14 cellular contexts compared by ENCODE assay signal in the genomic region with DNA sequence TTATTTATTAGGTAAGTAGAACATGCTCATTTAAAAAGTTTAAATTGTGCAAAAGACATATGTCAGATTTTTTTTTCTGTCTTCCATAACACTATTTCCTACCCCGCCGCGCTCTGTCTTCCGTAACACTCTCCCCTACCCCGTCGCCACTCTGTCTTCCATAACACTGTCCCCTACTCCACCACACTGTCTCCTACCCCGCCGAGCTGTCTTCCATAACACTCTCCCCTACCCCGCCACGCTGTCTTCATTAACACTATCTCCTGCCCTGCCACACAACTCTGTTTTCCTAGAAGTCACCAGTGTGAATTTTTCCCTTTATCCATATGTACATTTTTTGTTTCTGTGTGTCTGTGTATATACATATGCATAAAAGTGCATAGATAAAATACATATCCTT. TPM values are rescaled to one million over a fixed set of nuclear protein-coding genes. Genes with fewer than 3 reads are reported as not detected.
DNase-seq lines count a peak whose midpoint lies in the region; ATAC-seq, FAIRE-seq and TF ChIP-seq lines count a peak whose summit lies in the region.
"Had no signal": no experiment of that assay in that cellular context is flagged by ENCODE, and none has a peak within 500 bp of the region (broad histone marks: within the 10 kb centered on the region; RNA-seq: fewer than 3 reads in every experiment).

No MANE protein-coding gene starts in this region.

- POLR2A ChIA-PET in K562 (lab: Yijun Ruan, JAX), result no interaction called here

- DNase-seq in HFF-Myc (ENCODE audit: extremely low read depth, low read depth) (no peak), K562 (ENCODE audit: extremely low read depth in 1 of 4, low spot score in 3 of 4) (peak; percentile 13 to 49 (median 24)), lung (ENCODE audit: low spot score) (no peak), NCI-H1105 treated with DMSO at 0.1 percent for 48 hours (lab: John Stamatoyannopoulos, UW) (no peak), 8988T (no peak)
- DNase-seq: effector memory CD8-positive, alpha-beta T cell; left colon; NCI-H187 treated with DMSO at 0.1 percent for 48 hours; stimulated activated naive CD4-positive, alpha-beta T cell had no signal

- peaks cover 51% of the 10 kb centered on the region for H3K36me3 ChIP-seq in BLaER1
- peaks cover 68% of the 10 kb centered on the region for H3K36me3 ChIP-seq in K562 (ENCODE audit: control insufficient read depth, insufficient read depth, low read length)
- peaks cover 2 to 7% of the 10 kb centered on the region in 2 donors for H3K36me3 ChIP-seq in lung (ENCODE audit: control insufficient read depth in 2 of 2, insufficient read depth in 2 of 2, low read length in 2 of 2)

- H3K9ac ChIP-seq in BLaER1 (no peak overlapping the region), K562 (ENCODE audit: insufficient read depth in 1 of 2, low read depth in 2 of 2, low read length in 2 of 2) (peak overlapping the region; percentile 74 to 87)
- H3K9ac ChIP-seq: GM23248 had no signal

- TF ChIP-seq CTCF in HFF-Myc (IDR thresholded peaks at IDR 0.05; ENCODE audit: low read depth, low read length, missing control alignments) (no peak), K562 (IDR thresholded peaks at IDR 0.05 in 2 of 3, conservative IDR thresholded peaks at IDR 0.05 in 1 of 3; ENCODE audit: insufficient read depth in 2 of 3, low read depth in 1 of 3, low read length in 3 of 3) (no peak), lung (IDR thresholded peaks at IDR 0.05; ENCODE audit: control extremely low read depth, extremely low read depth) (no peak)

- H3K9me3 ChIP-seq in BLaER1 (no peaks in the 10 kb centered on the region), K562 (replicated peaks; ENCODE audit: control insufficient read depth, insufficient read depth, low read depth, low read length) (no peaks in the 10 kb centered on the region), lung (ENCODE audit: control insufficient read depth in 2 of 2, insufficient read depth in 1 of 2, low read length in 1 of 2) (peaks cover 0 to 1% of the 10 kb centered on the region in 2 donors)

- BruUV-seq in K562 (replicated peaks; lab: Mats Ljungman, UMichigan), result no TSS peak

- no peak for TF ChIP-seq EP300 in K562 (IDR thresholded peaks at IDR 0.05; ENCODE audit: low read length)

- no peak for TF ChIP-seq POLR2A in K562 (conservative IDR thresholded peaks at IDR 0.05)

- H4K20me1 ChIP-seq in BLaER1 (peaks cover 82% of the 10 kb centered on the region), K562 (replicated peaks; ENCODE audit: control insufficient read depth, insufficient read depth, low read length) (peaks cover 57% of the 10 kb centered on the region)

- H3K9me1 ChIP-seq in K562 (ENCODE audit: control insufficient read depth, insufficient read depth, low read length), result peaks cover 4% of the 10 kb centered on the region

- no peak overlapping the region for H3K4me3 ChIP-seq in BLaER1
- peak overlapping the region; percentile 65 for H3K4me3 ChIP-seq in HFF-Myc (replicated peaks; ENCODE audit: low read depth, low read length)
- H3K4me3 ChIP-seq in K562, result peak overlapping the region; percentile 84
- peak overlapping the region; percentile 49 for H3K4me3 ChIP-seq in lung
- H3K4me3 ChIP-seq: GM23248, skin epidermis had no signal

- H3K79me2 ChIP-seq in K562 (ENCODE audit: control insufficient read depth, insufficient read depth, low read length), result peaks cover 97% of the 10 kb centered on the region

- H3K4me1 ChIP-seq in BLaER1, result peaks cover 46% of the 10 kb centered on the region
- peaks cover 9 to 10% of the 10 kb centered on the region in 2 experiments; a peak in 4 of 5 replicates for H3K4me1 ChIP-seq in K562 (replicated peaks in 1 of 2; ENCODE audit: control insufficient read depth in 2 of 2, insufficient read depth in 2 of 2, low read length in 2 of 2)
- peaks cover 3 to 11% of the 10 kb centered on the region in 2 donors for H3K4me1 ChIP-seq in lung (ENCODE audit: control insufficient read depth in 2 of 2, insufficient read depth in 2 of 2, low read length in 2 of 2)

- no peak overlapping the region for H2AFZ ChIP-seq in K562 (ENCODE audit: low read depth, low read length)
- H2AFZ ChIP-seq: GM23248 had no signal

- WGBS in K562 (ENCODE audit: insufficient coverage, low coverage, missing lambda C conversion rate), result 2% methylated on average over 10 of the region's 10 CpGs
- WGBS in lung, 2 donors, result 77 to 91% methylated on average over 10 of the region's 10 CpGs

- no peak overlapping the region for H3K27ac ChIP-seq in BLaER1
- H3K27ac ChIP-seq in K562 (ENCODE audit: extremely low read depth, low read depth, low read length), result peak overlapping the region; percentile 31; the same call in 1 of the 3 replicates
- no peak overlapping the region for H3K27ac ChIP-seq in lung (ENCODE audit: low read depth in 1 of 2, low read length in 1 of 2)
- H3K27ac ChIP-seq: GM23248, skin epidermis had no signal

- in situ Hi-C loops in K562 (cut with MboI), result no loop called here

- peak; percentile 37 for ATAC-seq in K562
- ATAC-seq in lung (ENCODE audit: insufficient read depth, low FRiP score), result no peak
- no peak for ATAC-seq in HG03097 (IDR thresholded peaks at IDR 0.05; ENCODE audit: low FRiP score, unreplicated experiment)
- ATAC-seq in HG03432 (IDR thresholded peaks at IDR 0.05; ENCODE audit: unreplicated experiment), result no peak
- ATAC-seq: effector memory CD8-positive, alpha-beta T cell; left colon had no signal

- CTCF ChIA-PET in K562 (lab: Yijun Ruan, JAX; ENCODE audit: low intra/inter-chr PET ratio), result no interaction called here

- TF ChIP-seq RAD21 in K562 (CRISPR knock-in tag; conservative IDR thresholded peaks at IDR 0.05 in 1 of 2, IDR thresholded peaks at IDR 0.05 in 1 of 2), result no peak

- H3K27me3 ChIP-seq in BLaER1 (no peaks in the 10 kb centered on the region), K562 (ENCODE audit: control insufficient read depth in 2 of 2, insufficient read depth in 2 of 2, low read length in 2 of 2) (no peaks in the 10 kb centered on the region), lung (ENCODE audit: control insufficient read depth, insufficient read depth) (no peaks in the 10 kb centered on the region)

- intact Hi-C loops in K562 (cut with micrococcal nuclease), result no loop called here

- FAIRE-seq in K562 (lab: Jason Lieb, UNC), result peak; percentile 35

- H3K4me2 ChIP-seq in BLaER1 (peak overlapping the region; percentile 97; the same call in 1 of the 2 replicates), K562 (ENCODE audit: insufficient read depth, low read length) (peak overlapping the region; percentile 99)

TF ChIP-seq in K562, 482 proteins besides CTCF, POLR2A, EP300 and RAD21 (continues in another document):
- TF ChIP-seq NFIX (CRISPR knock-in tag; IDR thresholded peaks at IDR 0.05; ENCODE audit: low read depth) (no peak), E2F3 (CRISPR knock-in tag; IDR thresholded peaks at IDR 0.05) (no peak), ERF (CRISPR knock-in tag; IDR thresholded peaks at IDR 0.05) (no peak)

RNA-seq across cellular contexts. Expression of a gene that starts 4.4 kb away (rescaled TPM):
- 111 and 411 TPM in 2 replicates for total RNA-seq in K562 (2011; cell fraction: chromatin; rRNA removed; ENCODE audit: low replicate concordance)
- 106 and 148 TPM in 2 replicates for total RNA-seq in K562 (2011; cell fraction: nucleolus; rRNA removed)
- total RNA-seq in K562 (2011; cell fraction: nucleoplasm; rRNA removed), result 276 and 345 TPM in 2 replicates
- total RNA-seq in K562 (2014; rRNA removed) (41.0 and 47.1 TPM in 2 replicates), K562 (2014; rRNA removed; fragmentation: Illumina TruSeq; extraction: Trizol) (68.9 and 73.4 TPM in 2 replicates), K562 (2015; rRNA removed; fragmentation: Illumina TruSeq; extraction: Trizol) (28.5 and 32.0 TPM in 2 replicates), K562 (2021) (39.2 and 41.2 TPM in 2 replicates), lung (100 to 1,000 TPM; 135 to 257 TPM)
- polyA plus RNA-seq in K562 (2011; rRNA removed) (172 and 179 TPM in 2 replicates), K562 (2014; fragmentation: Illumina TruSeq; extraction: Trizol) (54.6 and 63.5 TPM in 2 replicates), K562 (2014; fragmentation: Nextera tagmentation; extraction: Ambion mirVana) (10 to 100 TPM; 79.5 to 86.8 TPM), K562 (2014; rRNA removed) (51.7 and 58.9 TPM in 2 replicates), lung (100 to 1,000 TPM; 164 to 186 TPM)
- 49.3 and 163 TPM in 2 replicates for polyA plus RNA-seq in K562 (2011; cell fraction: cytosol; rRNA removed)
- 47.9 and 86.1 TPM in 2 replicates for polyA plus RNA-seq in K562 (2011; cell fraction: nucleus; rRNA removed)
- 26.0 and 41.1 TPM in 2 replicates for polyA plus RNA-seq in K562 (2012)
- polyA minus RNA-seq in K562 (2011; rRNA and poly(A)+ RNA removed), result 121 and 167 TPM in 2 replicates
- polyA minus RNA-seq in K562 (2011; cell fraction: cytosol; rRNA and poly(A)+ RNA removed), result 55.9 and 66.0 TPM in 2 replicates
- polyA minus RNA-seq in K562 (2011; cell fraction: nucleus; rRNA and poly(A)+ RNA removed), result 55.2 and 132 TPM in 2 replicates

RNA-seq across cellular contexts. Expression of a gene that starts 47.0 kb away (rescaled TPM):
- total RNA-seq in K562 (2011; cell fraction: chromatin; rRNA removed; ENCODE audit: low replicate concordance), result not detected in 2 replicates
- not detected in 2 replicates for total RNA-seq in K562 (2011; cell fraction: nucleolus; rRNA removed)
- not detected in 2 replicates for total RNA-seq in K562 (2011; cell fraction: nucleoplasm; rRNA removed)
- total RNA-seq in K562 (2014; rRNA removed) (not detected in 2 replicates), K562 (2014; rRNA removed; fragmentation: Illumina TruSeq; extraction: Trizol) (not detected in 2 replicates), K562 (2015; rRNA removed; fragmentation: Illumina TruSeq; extraction: Trizol) (not detected in 2 replicates), K562 (2021) (0.16 and 0.22 TPM in 2 replicates), lung (100 to 1,000 TPM in 1 of 2 donors, 10 to 100 TPM in 1; 17.1 to 135 TPM)
- polyA plus RNA-seq in K562 (2011; rRNA removed) (0.06 and 0.09 TPM in 2 replicates), K562 (2014; fragmentation: Illumina TruSeq; extraction: Trizol) (0.04 TPM in 1 of 2 replicates, not detected in the other), K562 (2014; fragmentation: Nextera tagmentation; extraction: Ambion mirVana) (under 1 TPM in 1 of 2 experiments, not detected in 1; 0.04 TPM), K562 (2014; rRNA removed) (0.11 TPM in 1 of 2 replicates, not detected in the other), lung (10 to 100 TPM in 1 of 2 donors, 1 to 10 TPM in 1; 6.6 to 11.5 TPM)
- 0.03 TPM in 1 of 2 replicates, not detected in the other for polyA plus RNA-seq in K562 (2011; cell fraction: cytosol; rRNA removed)
- polyA plus RNA-seq in K562 (2011; cell fraction: nucleus; rRNA removed), result not detected in 2 replicates
- polyA plus RNA-seq in K562 (2012), result 0.03 TPM in 1 of 2 replicates, not detected in the other
- 0.24 TPM in 1 of 2 replicates, not detected in the other for polyA minus RNA-seq in K562 (2011; rRNA and poly(A)+ RNA removed)
- polyA minus RNA-seq in K562 (2011; cell fraction: cytosol; rRNA and poly(A)+ RNA removed), result 2.8 TPM in 1 of 2 replicates, not detected in the other
- not detected in 2 replicates for polyA minus RNA-seq in K562 (2011; cell fraction: nucleus; rRNA and poly(A)+ RNA removed)

Comparison
In these comparisons a context has a peak if more than half of its experiments do, and no peak if none do; other contexts are left out.
1. DNase-seq: peak in K562 (4 of 4); none in HFF-Myc (single experiment), lung (single experiment), NCI-H1105 treated with DMSO at 0.1 percent for 48 hours (single experiment) and 8988T (single experiment).
2. RNA of a gene that starts 47.0 kb away (total RNA-seq): 17.1 to 135 TPM in lung; 0.16 to 0.22 TPM in K562; every median in the first group is over 10 times any median in the second.